Comparison of ENCODE assay signal across 15 cellular contexts in the genomic region with DNA sequence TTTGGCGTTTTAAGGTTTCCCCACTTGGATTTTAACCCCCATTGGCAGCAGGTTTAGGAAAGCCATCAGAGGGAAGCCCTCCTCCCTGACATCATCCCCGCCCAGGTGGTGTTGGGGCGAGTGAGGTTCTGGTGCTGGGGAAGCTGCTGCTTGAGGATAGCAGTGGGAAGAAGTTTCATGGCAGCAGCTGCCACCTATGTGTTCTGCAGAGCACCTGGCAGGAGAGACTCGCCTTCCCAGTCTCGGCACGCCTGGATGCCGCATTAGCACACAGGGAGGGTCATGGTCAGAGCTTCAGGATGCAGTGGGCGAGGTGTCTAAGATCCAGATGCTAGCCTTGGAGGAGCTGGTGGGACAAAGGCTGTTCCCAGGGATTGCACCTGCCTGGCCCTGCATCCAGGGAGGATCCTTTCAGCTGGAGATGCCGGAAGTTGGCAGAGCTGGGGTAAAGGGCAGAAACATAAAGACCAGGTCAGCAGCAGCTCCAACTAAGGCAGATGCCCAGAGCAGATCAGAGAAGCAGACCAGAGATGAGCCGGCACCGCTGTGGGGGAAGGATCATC. TPM values are rescaled to one million over a fixed set of nuclear protein-coding genes. Genes with fewer than 3 reads are reported as not detected.
DNase-seq lines count a peak whose midpoint lies in the region; ATAC-seq and TF ChIP-seq lines count a peak whose summit lies in the region.
"Had no signal": no experiment of that assay in that cellular context is flagged by ENCODE, and none has a peak within 500 bp of the region (broad histone marks: within the 10 kb centered on the region; RNA-seq: fewer than 3 reads in every experiment).

No MANE protein-coding gene starts in this region.

- in situ Hi-C loops in mammary epithelial cell (cut with MboI; ENCODE audit: low sequenced_read_pairs in 2 of 2): loop anchor here in 1 of 2 donors (10.0 kb wide), 1 partner anchor 98 kb away; no protein-coding TSS in a partner anchor

- no peak overlapping the region for H3K4me2 ChIP-seq in neuronal stem cell (ENCODE audit: insufficient read depth, low read length, poor library complexity, severe bottlenecking)
- H3K4me2 ChIP-seq in mammary epithelial cell (ENCODE audit: insufficient read depth, low read depth, low read length): no peak overlapping the region

- TF ChIP-seq CTCF in mammary epithelial cell (conservative IDR thresholded peaks at IDR 0.05 in 1 of 2, IDR thresholded peaks at IDR 0.05 in 1 of 2; ENCODE audit: extremely low read depth in 1 of 2, insufficient read depth in 1 of 2, low read depth in 1 of 2, low read length in 2 of 2): no peak

- peaks cover 15% of the 10 kb centered on the region for H3K36me3 Mint-ChIP-seq in central memory CD8-positive, alpha-beta T cell (ENCODE audit: insufficient read depth)

- H3K23ac ChIP-seq in neuronal stem cell (ENCODE audit: low read depth, low read length, poor library complexity): peak overlapping the region; percentile 46

- no peaks in the 10 kb centered on the region for H3K27me3 Mint-ChIP-seq in central memory CD8-positive, alpha-beta T cell

- peak overlapping the region; percentile 22 for H2BK15ac ChIP-seq in neuronal stem cell (ENCODE audit: low read length)

- CTCF ChIA-PET in mammary epithelial cell (lab: Charles Lee; ENCODE audit: low non-redundant PET): no interaction called here

- H3K79me2 ChIP-seq in mammary epithelial cell (ENCODE audit: insufficient read depth, low read length): no peaks in the 10 kb centered on the region

- H3K27me3 ChIP-seq in neuronal stem cell (ENCODE audit: control insufficient read depth in 3 of 3, insufficient read depth in 3 of 3, low read depth in 1 of 3, low read length in 3 of 3) (no peaks in the 10 kb centered on the region), mammary epithelial cell (ENCODE audit: insufficient read depth, low read length) (no peaks in the 10 kb centered on the region), aorta (ENCODE audit: control insufficient read depth in 1 of 2, insufficient read depth in 2 of 2, low read length in 1 of 2) (no peaks in the 10 kb centered on the region)

- no peak overlapping the region for H3K27ac ChIP-seq in neuronal stem cell (replicated peaks; ENCODE audit: low read length)
- H3K27ac ChIP-seq in mammary epithelial cell (ENCODE audit: insufficient read depth, low read depth, low read length): no peak overlapping the region
- no peak overlapping the region for H3K27ac ChIP-seq in aorta (ENCODE audit: low read depth in 1 of 2, low read length in 2 of 2)

- H3K4me1 Mint-ChIP-seq in central memory CD8-positive, alpha-beta T cell: peaks cover 44% of the 10 kb centered on the region

- no peak overlapping the region for H3K4ac ChIP-seq in neuronal stem cell (ENCODE audit: low read length)

- peak; percentile 21 for DNase-seq in Right ventricle myocardium superior
- no peak for DNase-seq in Right ventricle myocardium inferior (ENCODE audit: missing footprints)
- no peak for DNase-seq in central memory CD8-positive, alpha-beta T cell (ENCODE audit: low spot score in 2 of 2)
- no peak for DNase-seq in neuronal stem cell (ENCODE audit: low spot score)
- DNase-seq in mammary epithelial cell: no peak
- DNase-seq in SKM-1 treated with dmso at 0.1 percent for 144 hours (lab: John Stamatoyannopoulos, UW; ENCODE audit: unreplicated experiment): no peak
- DNase-seq in aorta: no peak
- DNase-seq: H7, HFFc6, KG1, NCI-H1694, NCI-H2081 treated with DMSO at 0.1 percent for 48 hours, NCI-H510A, NCI-H748 treated with DMSO at 0.1 percent for 48 hours had no signal

- no peak overlapping the region for H2BK120ac ChIP-seq in neuronal stem cell (ENCODE audit: low read depth, low read length)

- H4K8ac ChIP-seq in neuronal stem cell (ENCODE audit: low read depth, low read length): no peak overlapping the region

- H3K79me1 ChIP-seq in neuronal stem cell (ENCODE audit: low read depth, low read length): no peaks in the 10 kb centered on the region

- H3K18ac ChIP-seq in neuronal stem cell (ENCODE audit: low read length): peak overlapping the region; percentile 13

- no peak overlapping the region for H2BK5ac ChIP-seq in neuronal stem cell (ENCODE audit: low read length)

- H3K9ac ChIP-seq in neuronal stem cell (ENCODE audit: low read depth, low read length, poor library complexity) (no peak overlapping the region), mammary epithelial cell (ENCODE audit: insufficient read depth, low read length) (no peak overlapping the region)

- no peak overlapping the region for H3K14ac ChIP-seq in neuronal stem cell (ENCODE audit: low read length)

- WGBS in neuronal stem cell (ENCODE audit: extremely low coverage in 2 of 2, insufficient read length in 2 of 2, insufficient replicate concordance in 1 of 2), 2 donors: no CpG with 5 or more reads among the region's 11 CpGs
- WGBS in mammary epithelial cell (ENCODE audit: low coverage, missing lambda C conversion rate): 81% methylated on average over 11 of the region's 11 CpGs
- 92 to 94% methylated on average over 11 of the region's 11 CpGs for WGBS in aorta, 2 donors

- no peaks in the 10 kb centered on the region for H4K20me1 ChIP-seq in mammary epithelial cell (ENCODE audit: insufficient read depth, low read length)

- intact Hi-C loops in Right ventricle myocardium superior (cut with DNase I): loop anchor here (10.0 kb wide), 1 partner anchor 88 kb away; no protein-coding TSS in a partner anchor
- intact Hi-C loops in Right ventricle myocardium inferior (cut with DNase I): no loop called here
- intact Hi-C loops in mammary epithelial cell (cut with micrococcal nuclease): no loop called here
- intact Hi-C loops in aorta (cut with DNase I): loop anchor here in 1 of 2 donors (10.0 kb wide), 1 partner anchor 58 kb away; no protein-coding TSS in a partner anchor

- BruUV-seq in mammary epithelial cell (replicated peaks; lab: Mats Ljungman, UMichigan): no TSS peak

- H3K4me3 Mint-ChIP-seq in central memory CD8-positive, alpha-beta T cell: no peak overlapping the region
- H3K4me3 Mint-ChIP-seq: HFFc6 had no signal

- peak overlapping the region; percentile 41 for H3K27ac Mint-ChIP-seq in central memory CD8-positive, alpha-beta T cell (ENCODE audit: low read depth)
- H3K27ac Mint-ChIP-seq: HFFc6 had no signal

- peaks cover 0 to 1% of the 10 kb centered on the region in 2 donors for H3K36me3 ChIP-seq in neuronal stem cell (replicated peaks in 1 of 2; ENCODE audit: control insufficient read depth in 2 of 2, insufficient read depth in 2 of 2, low read length in 2 of 2)
- no peaks in the 10 kb centered on the region for H3K36me3 ChIP-seq in mammary epithelial cell (ENCODE audit: insufficient read depth, low read length)
- no peaks in the 10 kb centered on the region for H3K36me3 ChIP-seq in aorta (ENCODE audit: control insufficient read depth in 1 of 2, insufficient read depth in 2 of 2, low read length in 1 of 2)

- no peak for ATAC-seq in Right ventricle myocardium superior (ENCODE audit: poor library complexity)
- ATAC-seq in Right ventricle myocardium inferior: no peak
- ATAC-seq in central memory CD8-positive, alpha-beta T cell (replicated peaks; ENCODE audit: extremely low read depth, poor library complexity, severe bottlenecking): no peak
- ATAC-seq in aorta (ENCODE audit: low FRiP score): no peak

- H3K9me3 Mint-ChIP-seq in central memory CD8-positive, alpha-beta T cell: no peaks in the 10 kb centered on the region

- H4K91ac ChIP-seq in neuronal stem cell (ENCODE audit: low read depth, low read length, poor library complexity): no peak overlapping the region

- no peak overlapping the region for H3K4me3 ChIP-seq in neuronal stem cell (ENCODE audit: low read length in 2 of 2)
- H3K4me3 ChIP-seq in mammary epithelial cell (replicated peaks in 1 of 3; ENCODE audit: insufficient read depth in 1 of 3, low read depth in 2 of 3, low read length in 3 of 3): no peak overlapping the region
- no peak overlapping the region for H3K4me3 ChIP-seq in aorta (ENCODE audit: low read length in 2 of 2)

- dilution Hi-C loops in mammary epithelial cell (cut with HindIII; ENCODE audit: low sequenced_read_pairs): loop anchor here (5.0 kb wide), 1 partner anchor 39 kb away; no protein-coding TSS in a partner anchor

- H2AFZ ChIP-seq in neuronal stem cell (ENCODE audit: low read length): no peak overlapping the region
- H2AFZ ChIP-seq in mammary epithelial cell (ENCODE audit: low read depth, low read length): no peak overlapping the region

- H2BK12ac ChIP-seq in neuronal stem cell (ENCODE audit: low read length): no peak overlapping the region

- H3K4me1 ChIP-seq in neuronal stem cell (ENCODE audit: control insufficient read depth in 2 of 2, insufficient read depth in 1 of 2, low read depth in 1 of 2, low read length in 2 of 2): peaks cover 0 to 6% of the 10 kb centered on the region in 2 donors
- no peaks in the 10 kb centered on the region for H3K4me1 ChIP-seq in mammary epithelial cell (ENCODE audit: insufficient read depth, low read length)
- H3K4me1 ChIP-seq in aorta (ENCODE audit: control insufficient read depth in 1 of 2, insufficient read depth in 2 of 2, low read length in 2 of 2): no peaks in the 10 kb centered on the region

- peak overlapping the region; percentile 89 for H2AK5ac ChIP-seq in neuronal stem cell (ENCODE audit: low read depth, low read length)

- no peaks in the 10 kb centered on the region for H3K9me3 ChIP-seq in neuronal stem cell (replicated peaks in 1 of 2; ENCODE audit: control insufficient read depth in 2 of 2, insufficient read depth in 1 of 2, low read depth in 1 of 2, low read length in 2 of 2)
- no peaks in the 10 kb centered on the region for H3K9me3 ChIP-seq in mammary epithelial cell (replicated peaks; ENCODE audit: insufficient read depth, low read length)
- no peaks in the 10 kb centered on the region for H3K9me3 ChIP-seq in aorta (ENCODE audit: control insufficient read depth, low read length)

RNA-seq across cellular contexts. Expression of gene ABCG1, which starts 33.9 kb away (rescaled TPM):
- 7.3 TPM for total RNA-seq in Right ventricle myocardium superior
- total RNA-seq in Right ventricle myocardium inferior: 9.0 TPM
- 1.4 TPM for polyA plus RNA-seq in neuronal stem cell (2013, experiment 1 of 2)
- polyA plus RNA-seq in neuronal stem cell (2013, experiment 2 of 2): 1.8 TPM
- total RNA-seq in mammary epithelial cell: 10 to 100 TPM in 1 of 2 donors, 1 to 10 TPM in 1; 6.3 to 16.9 TPM
- polyA plus RNA-seq in mammary epithelial cell: 2.7 TPM
- polyA minus RNA-seq in mammary epithelial cell: 2.5 TPM
- total RNA-seq in aorta: 10 to 100 TPM; 18.7 to 24.2 TPM
- polyA plus RNA-seq in aorta: 1 to 10 TPM; 4.8 to 7.4 TPM
- total RNA-seq: HFFc6, RPMI7951 had no signal
